ENCODE assay signal across 1 cellular context in the genomic region with DNA sequence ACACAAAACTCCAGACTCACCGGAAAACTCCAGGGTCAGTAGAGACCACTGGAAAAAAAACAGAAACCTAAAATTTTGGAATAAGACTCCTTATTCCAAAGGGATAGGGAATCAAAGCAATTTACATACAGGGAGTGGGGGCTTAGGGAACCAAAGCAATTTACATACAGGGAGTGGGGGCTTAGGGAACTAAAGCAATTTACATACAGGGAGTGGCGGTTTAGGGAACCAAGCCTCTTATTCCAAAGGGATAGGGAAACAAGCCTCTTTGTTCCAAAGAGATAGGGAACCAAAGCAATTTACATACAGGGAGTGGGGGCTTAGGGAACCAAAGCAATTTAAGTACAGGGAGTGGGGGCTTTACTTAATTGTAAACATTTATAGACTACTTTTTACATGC.
TF ChIP-seq lines count a peak whose summit lies in the region.

No MANE protein-coding gene starts in this region.

TF ChIP-seq in H1, 55 proteins besides CTCF, POLR2A, EP300 and RAD21 (continued from another document):
- TF ChIP-seq ZNF274 (IDR thresholded peaks at IDR 0.05; ENCODE audit: borderline replicate concordance, extremely low read depth, low read length) = peak; percentile 51
- no peak for TF ChIP-seq TAF1 (IDR thresholded peaks at IDR 0.05; ENCODE audit: low read depth, low read length)
- no peak for TF ChIP-seq BCL11A (IDR thresholded peaks at IDR 0.05; ENCODE audit: low read depth in 2 of 2, low read length in 2 of 2)
- TF ChIP-seq POU5F1 (IDR thresholded peaks at IDR 0.05; ENCODE audit: low read depth, low read length) = peak; percentile 90; the same call in 1 of the 2 replicates
- TF ChIP-seq TCF12 (IDR thresholded peaks at IDR 0.05; ENCODE audit: low read depth, low read length) = 0 out of 2 replicates have a peak, but pooled peaks have one; percentile 77
- TF ChIP-seq, protein P1, sequence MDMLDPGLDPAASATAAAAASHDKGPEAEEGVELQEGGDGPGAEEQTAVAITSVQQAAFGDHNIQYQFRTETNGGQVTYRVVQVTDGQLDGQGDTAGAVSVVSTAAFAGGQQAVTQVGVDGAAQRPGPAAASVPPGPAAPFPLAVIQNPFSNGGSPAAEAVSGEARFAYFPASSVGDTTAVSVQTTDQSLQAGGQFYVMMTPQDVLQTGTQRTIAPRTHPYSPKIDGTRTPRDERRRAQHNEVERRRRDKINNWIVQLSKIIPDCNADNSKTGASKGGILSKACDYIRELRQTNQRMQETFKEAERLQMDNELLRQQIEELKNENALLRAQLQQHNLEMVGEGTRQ (IDR thresholded peaks at IDR 0.05; ENCODE audit: low read length) = no peak
- TF ChIP-seq SP1 (IDR thresholded peaks at IDR 0.05; ENCODE audit: low read depth, low read length) = 0 out of 2 replicates have a peak, but pooled peaks have one; percentile 32
